In the genomic region with DNA sequence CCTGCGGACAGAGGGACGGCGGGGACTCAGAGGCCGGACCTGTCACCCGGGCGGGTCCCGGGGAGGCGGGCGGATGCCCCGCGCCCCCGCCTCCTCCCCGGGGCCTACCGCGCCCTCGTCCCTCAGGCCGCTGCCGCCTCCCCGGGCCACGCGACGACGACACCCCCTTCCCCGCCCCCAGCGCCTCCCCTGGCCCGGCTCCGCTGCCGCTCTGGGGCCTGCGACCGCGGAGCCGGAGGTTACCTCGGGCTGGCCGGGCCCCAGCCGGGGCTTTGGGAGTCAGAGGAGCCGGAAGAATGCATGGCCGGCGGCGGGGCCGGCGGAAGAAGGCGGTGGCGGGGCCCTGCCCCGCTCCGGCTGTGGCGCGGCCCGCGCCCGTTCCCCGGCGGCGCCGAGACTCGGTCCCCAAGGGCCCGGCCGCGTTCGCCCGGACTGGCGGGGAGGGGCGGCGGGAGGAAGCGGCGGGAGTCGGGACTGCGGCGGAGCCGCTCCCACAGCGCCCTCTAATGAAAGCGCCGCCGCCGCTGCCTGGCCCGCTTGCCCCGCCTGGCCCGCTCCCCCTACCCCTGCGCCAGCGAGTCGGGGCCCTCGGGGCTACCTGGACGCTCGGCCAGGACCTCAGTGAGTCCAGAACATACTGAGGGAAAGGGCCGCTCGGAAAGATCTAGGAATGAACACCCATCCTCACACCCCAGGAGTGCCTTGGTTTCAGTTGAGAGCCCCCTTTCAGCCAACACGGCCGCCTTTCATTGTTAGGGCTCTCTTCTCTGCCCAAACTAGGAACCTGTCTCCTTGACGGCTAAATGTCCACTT, we compare ENCODE assay signal across 8 cellular contexts. TPM values are rescaled to one million over a fixed set of nuclear protein-coding genes. Genes with fewer than 3 reads are reported as not detected.
DNase-seq lines count a peak whose midpoint lies in the region; ATAC-seq and TF ChIP-seq lines count a peak whose summit lies in the region.

A gene with protein sequence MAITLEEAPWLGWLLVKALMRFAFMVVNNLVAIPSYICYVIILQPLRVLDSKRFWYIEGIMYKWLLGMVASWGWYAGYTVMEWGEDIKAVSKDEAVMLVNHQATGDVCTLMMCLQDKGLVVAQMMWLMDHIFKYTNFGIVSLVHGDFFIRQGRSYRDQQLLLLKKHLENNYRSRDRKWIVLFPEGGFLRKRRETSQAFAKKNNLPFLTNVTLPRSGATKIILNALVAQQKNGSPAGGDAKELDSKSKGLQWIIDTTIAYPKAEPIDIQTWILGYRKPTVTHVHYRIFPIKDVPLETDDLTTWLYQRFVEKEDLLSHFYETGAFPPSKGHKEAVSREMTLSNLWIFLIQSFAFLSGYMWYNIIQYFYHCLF (minus strand): TSS at position 434 of the 813 bp plus-strand sequence. CDS start 1,467 bp downstream, outside the sequence.

- WGBS in HUES64: 1% methylated on average over 88 of the region's 88 CpGs

- no peaks in the 10 kb centered on the region for H3K9me2 ChIP-seq in neural cell (ENCODE audit: insufficient read depth, low read length)

- H2AFZ ChIP-seq in neural cell (ENCODE audit: low read depth, low read length): peak within 1 kb of the TSS; percentile 46

- TF ChIP-seq CTCF in neural cell (IDR thresholded peaks at IDR 0.05; ENCODE audit: poor library complexity, severe bottlenecking): peak; percentile 82

- H3K4me3 ChIP-seq in HUES64 (ENCODE audit: low read length) (peak within 1 kb of the TSS; percentile 58), neural cell (ENCODE audit: low read length) (peak within 1 kb of the TSS; percentile 78), stomach smooth muscle (ENCODE audit: low read length in 2 of 2) (peak within 1 kb of the TSS; percentile 82 to 91)

- ATAC-seq in GM21390 (IDR thresholded peaks at IDR 0.05; ENCODE audit: unreplicated experiment): peak; percentile 78

- H3K4me2 ChIP-seq in neural cell (ENCODE audit: low read length): peak within 1 kb of the TSS; percentile 90

- DNase-seq in DMS114 treated with DMSO at 0.1 percent for 48 hours (lab: John Stamatoyannopoulos, UW; ENCODE audit: unreplicated experiment) (peak; percentile 30), SHP77 (lab: John Stamatoyannopoulos, UW) (peak; percentile 57 to 73), fibroblast of the conjunctiva (ENCODE audit: low read depth) (peak; percentile 26)
- DNase-seq in activated effector memory CD4-positive, alpha-beta T cell treated with anti-CD3 and anti-CD28 coated beads, Interleukin-2, amount 50 U/mL, for 16 hours: peak; percentile 91

- TF ChIP-seq RAD21 in neural cell (conservative IDR thresholded peaks at IDR 0.05): peak; percentile 36

- peaks cover 37% of the 10 kb centered on the region for H3K79me2 ChIP-seq in neural cell (replicated peaks; ENCODE audit: insufficient read depth, low read length)

- TF ChIP-seq EP300 in neural cell (conservative IDR thresholded peaks at IDR 0.05; ENCODE audit: poor library complexity, severe bottlenecking): no peak

- H3K36me3 ChIP-seq in HUES64 (ENCODE audit: insufficient read depth, low read length) (no peaks in the 10 kb centered on the region), neural cell (ENCODE audit: insufficient read depth, low read length) (no peaks in the 10 kb centered on the region), stomach smooth muscle (ENCODE audit: control insufficient read depth in 2 of 2, insufficient read depth in 2 of 2, low read length in 2 of 2) (no peaks in the 10 kb centered on the region)

- peak within 1 kb of the TSS; percentile 69 for H3K9ac ChIP-seq in HUES64 (ENCODE audit: low read depth, low read length)
- peak within 1 kb of the TSS; percentile 87 for H3K9ac ChIP-seq in neural cell (ENCODE audit: low read length)
- peak within 1 kb of the TSS; percentile 79 to 82 for H3K9ac ChIP-seq in stomach smooth muscle (ENCODE audit: low read length in 2 of 2)

- no peaks in the 10 kb centered on the region for H3K9me3 ChIP-seq in HUES64 (ENCODE audit: insufficient read depth, low read depth, low read length)
- no peaks in the 10 kb centered on the region for H3K9me3 ChIP-seq in neural cell (ENCODE audit: low read length)
- no peaks in the 10 kb centered on the region for H3K9me3 ChIP-seq in stomach smooth muscle (ENCODE audit: control insufficient read depth in 2 of 2, low read length in 2 of 2)

- H3K27me3 ChIP-seq in HUES64 (ENCODE audit: insufficient read depth, low read length): peaks cover 29% of the 10 kb centered on the region
- H3K27me3 ChIP-seq in neural cell (ENCODE audit: insufficient read depth, low read depth, low read length): no peaks in the 10 kb centered on the region
- H3K27me3 ChIP-seq in stomach smooth muscle (ENCODE audit: control insufficient read depth in 1 of 2, insufficient read depth in 2 of 2, low read length in 2 of 2): no peaks in the 10 kb centered on the region

- no peaks in the 10 kb centered on the region for H4K20me1 ChIP-seq in neural cell (ENCODE audit: insufficient read depth)

- H3K4me1 ChIP-seq in HUES64 (ENCODE audit: insufficient read depth, low read length) (no peaks in the 10 kb centered on the region), stomach smooth muscle (ENCODE audit: control insufficient read depth, insufficient read depth, low read length) (peaks cover 7% of the 10 kb centered on the region)

- no peak within 1 kb of the TSS for H3K27ac ChIP-seq in HUES64 (ENCODE audit: low read depth, low read length)
- H3K27ac ChIP-seq in neural cell (ENCODE audit: low read length): peak within 1 kb of the TSS; percentile 54
- peak within 1 kb of the TSS; percentile 41 for H3K27ac ChIP-seq in stomach smooth muscle (ENCODE audit: low read length)

- H3F3A ChIP-seq in neural cell (ENCODE audit: insufficient read depth, low read length, poor library complexity, severe bottlenecking): no peaks in the 10 kb centered on the region

TF ChIP-seq in neural cell, 6 proteins besides CTCF, POLR2A, EP300 and RAD21:
- TF ChIP-seq MXI1 (conservative IDR thresholded peaks at IDR 0.05; ENCODE audit: poor library complexity, severe bottlenecking) (peak; percentile 33), POLR2AphosphoS5 (IDR thresholded peaks at IDR 0.05) (peak; percentile 34), EZH2 (IDR thresholded peaks at IDR 0.05; ENCODE audit: borderline replicate concordance, insufficient read depth, low read length, poor library complexity, severe bottlenecking) (no peak), SMC3 (conservative IDR thresholded peaks at IDR 0.05; ENCODE audit: poor library complexity) (peak; percentile 53)
- TF ChIP-seq, protein P1, sequence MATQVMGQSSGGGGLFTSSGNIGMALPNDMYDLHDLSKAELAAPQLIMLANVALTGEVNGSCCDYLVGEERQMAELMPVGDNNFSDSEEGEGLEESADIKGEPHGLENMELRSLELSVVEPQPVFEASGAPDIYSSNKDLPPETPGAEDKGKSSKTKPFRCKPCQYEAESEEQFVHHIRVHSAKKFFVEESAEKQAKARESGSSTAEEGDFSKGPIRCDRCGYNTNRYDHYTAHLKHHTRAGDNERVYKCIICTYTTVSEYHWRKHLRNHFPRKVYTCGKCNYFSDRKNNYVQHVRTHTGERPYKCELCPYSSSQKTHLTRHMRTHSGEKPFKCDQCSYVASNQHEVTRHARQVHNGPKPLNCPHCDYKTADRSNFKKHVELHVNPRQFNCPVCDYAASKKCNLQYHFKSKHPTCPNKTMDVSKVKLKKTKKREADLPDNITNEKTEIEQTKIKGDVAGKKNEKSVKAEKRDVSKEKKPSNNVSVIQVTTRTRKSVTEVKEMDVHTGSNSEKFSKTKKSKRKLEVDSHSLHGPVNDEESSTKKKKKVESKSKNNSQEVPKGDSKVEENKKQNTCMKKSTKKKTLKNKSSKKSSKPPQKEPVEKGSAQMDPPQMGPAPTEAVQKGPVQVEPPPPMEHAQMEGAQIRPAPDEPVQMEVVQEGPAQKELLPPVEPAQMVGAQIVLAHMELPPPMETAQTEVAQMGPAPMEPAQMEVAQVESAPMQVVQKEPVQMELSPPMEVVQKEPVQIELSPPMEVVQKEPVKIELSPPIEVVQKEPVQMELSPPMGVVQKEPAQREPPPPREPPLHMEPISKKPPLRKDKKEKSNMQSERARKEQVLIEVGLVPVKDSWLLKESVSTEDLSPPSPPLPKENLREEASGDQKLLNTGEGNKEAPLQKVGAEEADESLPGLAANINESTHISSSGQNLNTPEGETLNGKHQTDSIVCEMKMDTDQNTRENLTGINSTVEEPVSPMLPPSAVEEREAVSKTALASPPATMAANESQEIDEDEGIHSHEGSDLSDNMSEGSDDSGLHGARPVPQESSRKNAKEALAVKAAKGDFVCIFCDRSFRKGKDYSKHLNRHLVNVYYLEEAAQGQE (IDR thresholded peaks at IDR 0.05; ENCODE audit: borderline replicate concordance): no peak

RNA-seq across cellular contexts. Expression of the gene that starts here (rescaled TPM):
- polyA plus RNA-seq in HUES64 (2013, experiment 1 of 2): 3.9 TPM
- 5.2 TPM for polyA plus RNA-seq in HUES64 (2013, experiment 2 of 2)
- 51.0 and 53.1 TPM in 2 replicates for polyA plus RNA-seq in neural cell
- 96.8 and 102 TPM in 2 replicates for polyA minus RNA-seq in neural cell

Comparison
In these comparisons a context has a peak if more than half of its experiments do, and no peak if none do; other contexts are left out.
1. DNase-seq: peak in every context shown above with its lines; median percentile 91 in activated effector memory CD4-positive, alpha-beta T cell treated with anti-CD3 and anti-CD28 coated beads, Interleukin-2, amount 50 U/mL, for 16 hours; 65 in SHP77; 30 in DMS114 treated with DMSO at 0.1 percent for 48 hours; 26 in fibroblast of the conjunctiva.